In the genomic region with DNA sequence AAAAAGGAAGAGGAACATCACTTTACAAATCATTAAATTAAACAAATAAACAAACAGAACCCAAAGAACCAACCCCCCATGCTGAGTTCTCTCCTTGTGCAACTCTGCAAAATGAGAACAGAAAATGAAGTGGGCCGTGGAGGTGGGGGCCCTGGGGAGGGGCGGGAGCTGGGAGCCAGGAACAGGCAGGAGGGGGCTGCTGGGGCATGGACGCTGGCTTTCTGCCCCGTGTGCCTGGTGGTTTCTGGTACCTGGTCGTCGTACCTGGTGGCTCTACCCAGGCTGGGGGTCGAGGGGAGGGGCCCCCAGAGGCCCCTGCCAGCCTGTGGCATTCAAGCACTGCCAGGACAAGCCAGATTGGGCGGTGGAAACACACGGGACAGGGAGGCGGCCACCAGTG, we compare ENCODE assay signal across 1 cellular context.
TF ChIP-seq lines count a peak whose summit lies in the region.

No MANE protein-coding gene starts in this region.

TF ChIP-seq in HepG2, 621 proteins besides CTCF, POLR2A, EP300 and RAD21:
- TF ChIP-seq HOXA9 (CRISPR knock-in tag; IDR thresholded peaks at IDR 0.05; ENCODE audit: borderline replicate concordance) (no peak), SKI (IDR thresholded peaks at IDR 0.05; ENCODE audit: partially characterized antibody) (no peak), SP1 (IDR thresholded peaks at IDR 0.05) (no peak), SP1 (CRISPR knock-in tag; IDR thresholded peaks at IDR 0.05) (no peak), ZHX2 (IDR thresholded peaks at IDR 0.05; ENCODE audit: low read depth) (no peak), ZHX2 (CRISPR knock-in tag; IDR thresholded peaks at IDR 0.05; ENCODE audit: borderline replicate concordance) (no peak), XRCC5 (optimal IDR thresholded peaks at IDR 0.05; ENCODE audit: low read length) (no peak), ZNF775 (CRISPR knock-in tag; IDR thresholded peaks at IDR 0.05; ENCODE audit: borderline replicate concordance) (no peak), THRA (CRISPR knock-in tag; IDR thresholded peaks at IDR 0.05; ENCODE audit: borderline replicate concordance) (no peak), KLF11 (CRISPR knock-in tag; IDR thresholded peaks at IDR 0.05) (no peak), STAT6 (CRISPR knock-in tag; IDR thresholded peaks at IDR 0.05; ENCODE audit: borderline replicate concordance) (no peak), ZNF329 (CRISPR knock-in tag; IDR thresholded peaks at IDR 0.05; ENCODE audit: low read depth) (no peak), REPIN1 (CRISPR knock-in tag; IDR thresholded peaks at IDR 0.05; ENCODE audit: borderline replicate concordance, low read depth) (no peak)
- TF ChIP-seq, protein P1, sequence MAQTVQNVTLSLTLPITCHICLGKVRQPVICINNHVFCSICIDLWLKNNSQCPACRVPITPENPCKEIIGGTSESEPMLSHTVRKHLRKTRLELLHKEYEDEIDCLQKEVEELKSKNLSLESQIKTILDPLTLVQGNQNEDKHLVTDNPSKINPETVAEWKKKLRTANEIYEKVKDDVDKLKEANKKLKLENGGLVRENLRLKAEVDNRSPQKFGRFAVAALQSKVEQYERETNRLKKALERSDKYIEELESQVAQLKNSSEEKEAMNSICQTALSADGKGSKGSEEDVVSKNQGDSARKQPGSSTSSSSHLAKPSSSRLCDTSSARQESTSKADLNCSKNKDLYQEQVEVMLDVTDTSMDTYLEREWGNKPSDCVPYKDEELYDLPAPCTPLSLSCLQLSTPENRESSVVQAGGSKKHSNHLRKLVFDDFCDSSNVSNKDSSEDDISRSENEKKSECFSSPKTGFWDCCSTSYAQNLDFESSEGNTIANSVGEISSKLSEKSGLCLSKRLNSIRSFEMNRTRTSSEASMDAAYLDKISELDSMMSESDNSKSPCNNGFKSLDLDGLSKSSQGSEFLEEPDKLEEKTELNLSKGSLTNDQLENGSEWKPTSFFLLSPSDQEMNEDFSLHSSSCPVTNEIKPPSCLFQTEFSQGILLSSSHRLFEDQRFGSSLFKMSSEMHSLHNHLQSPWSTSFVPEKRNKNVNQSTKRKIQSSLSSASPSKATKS (CRISPR knock-in tag; IDR thresholded peaks at IDR 0.05): no peak
